ENCODE assay signal across 22 cellular contexts in the genomic region with DNA sequence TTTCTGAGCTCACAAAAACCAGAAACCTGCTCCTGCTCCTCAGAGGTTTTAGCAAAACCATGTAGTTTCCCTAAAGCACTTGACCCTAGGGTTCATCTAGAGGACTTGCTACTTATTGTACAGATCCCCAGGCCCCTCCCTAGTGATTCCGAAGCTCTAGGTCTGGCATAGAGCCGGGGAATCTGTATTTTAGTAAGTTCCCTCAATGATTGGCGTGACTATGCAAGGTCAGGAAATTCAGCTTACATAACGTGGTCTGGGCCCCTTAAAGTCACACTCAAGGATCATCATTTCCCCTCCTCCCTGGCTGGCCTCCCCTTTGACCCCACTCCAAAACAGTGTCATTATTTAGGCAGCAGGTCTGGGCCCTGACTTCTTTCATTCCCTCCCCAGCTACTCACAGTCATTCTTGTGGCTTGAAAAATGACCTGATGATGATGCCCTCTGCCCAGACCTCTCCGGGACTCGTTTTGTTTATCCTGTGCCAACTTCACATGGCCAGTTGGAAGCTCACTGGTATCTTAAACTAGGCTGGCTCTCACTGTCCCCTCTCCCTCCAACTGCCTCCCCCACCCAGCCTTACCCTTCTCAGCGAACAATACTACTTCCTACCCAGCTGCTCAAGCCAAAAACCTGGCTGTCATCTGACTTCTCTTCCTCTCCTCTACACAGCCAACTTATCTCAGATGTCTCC. TPM values are rescaled to one million over a fixed set of nuclear protein-coding genes. Genes with fewer than 3 reads are reported as not detected.
DNase-seq lines count a peak whose midpoint lies in the region; ATAC-seq and TF ChIP-seq lines count a peak whose summit lies in the region.
"Had no signal": no experiment of that assay in that cellular context is flagged by ENCODE, and none has a peak within 500 bp of the region (broad histone marks: within the 10 kb centered on the region; RNA-seq: fewer than 3 reads in every experiment).

No MANE protein-coding gene starts in this region.

- H3K4me3 ChIP-seq in NT2/D1 (ENCODE audit: insufficient read length, low read depth) = no peak overlapping the region
- H3K4me3 ChIP-seq in adrenal gland = no peak overlapping the region
- H3K4me3 ChIP-seq: ovary, SJSA1, smooth muscle cell had no signal

- H3K9me3 ChIP-seq in NT2/D1 (ENCODE audit: insufficient read depth, low read length) (no peaks in the 10 kb centered on the region), adrenal gland (replicated peaks in 1 of 3) (no peaks in the 10 kb centered on the region)
- H3K9me3 ChIP-seq: ovary, SJSA1 had no signal

- no peak overlapping the region for H3K4me3 Mint-ChIP-seq in activated T-cell treated with anti-CD3 and anti-CD28 coated beads, Interleukin-2, amount 50 U/mL, for 72 hours
- no peak overlapping the region for H3K4me3 Mint-ChIP-seq in stimulated activated memory B cell treated with anti-CD40 and anti-IgM and Interleukin-4, amounts not matched to agents 10 μg/mL and 1 μg/mL and 100 μg/mL, for 72 hours
- H3K4me3 Mint-ChIP-seq in activated CD8-positive, alpha-beta T cell treated with anti-CD3 and anti-CD28 coated beads for 36 hours = no peak overlapping the region
- H3K4me3 Mint-ChIP-seq: activated naive CD8-positive, alpha-beta T cell had no signal

- peaks cover 15% of the 10 kb centered on the region for H3K4me1 Mint-ChIP-seq in activated T-cell treated with anti-CD3 and anti-CD28 coated beads, Interleukin-2, amount 50 U/mL, for 72 hours (ENCODE audit: low read depth)
- peaks cover 40% of the 10 kb centered on the region for H3K4me1 Mint-ChIP-seq in stimulated activated memory B cell treated with anti-CD40 and anti-IgM and Interleukin-4, amounts not matched to agents 10 μg/mL and 1 μg/mL and 100 μg/mL, for 72 hours
- no peaks in the 10 kb centered on the region for H3K4me1 Mint-ChIP-seq in activated CD8-positive, alpha-beta T cell treated with anti-CD3 and anti-CD28 coated beads for 36 hours (ENCODE audit: low read depth)

- POLR2A ChIA-PET in activated CD8-positive, alpha-beta T cell treated with anti-CD3 and anti-CD28 coated beads for 36 hours (lab: Charles Lee) = interaction anchor here (0.7 kb wide), 2 partner anchors 46 to 336 kb away, joined by 3 read pairs; no protein-coding TSS in a partner anchor

- 55 to 61% (median 58%) methylated on average over 7 of the region's 7 CpGs for WGBS in adrenal gland, 4 donors

- H3K36me3 Mint-ChIP-seq in activated T-cell treated with anti-CD3 and anti-CD28 coated beads, Interleukin-2, amount 50 U/mL, for 72 hours (ENCODE audit: insufficient read depth in 2 of 2) = peaks cover 3 to 14% of the 10 kb centered on the region in 2 donors
- H3K36me3 Mint-ChIP-seq in stimulated activated memory B cell treated with anti-CD40 and anti-IgM and Interleukin-4, amounts not matched to agents 10 μg/mL and 1 μg/mL and 100 μg/mL, for 72 hours = peaks cover 45% of the 10 kb centered on the region
- H3K36me3 Mint-ChIP-seq in activated CD8-positive, alpha-beta T cell treated with anti-CD3 and anti-CD28 coated beads for 36 hours (ENCODE audit: low read depth) = peaks cover 8% of the 10 kb centered on the region

- CTCF ChIA-PET in activated CD8-positive, alpha-beta T cell treated with anti-CD3 and anti-CD28 coated beads for 36 hours (lab: Charles Lee) = interaction anchor here (1.0 to 1.2 kb wide), 2 partner anchors 12 to 21 kb away, joined by 3 read pairs; no protein-coding TSS in a partner anchor

- no peak for DNase-seq in activated T-cell treated with anti-CD3 and anti-CD28 coated beads, Interleukin-2, amount 50 U/mL, for 72 hours
- no peak for DNase-seq in activated T-cell treated with anti-CD3 and anti-CD28 coated beads, Interleukin-2, amount 50 U/mL, for 48 hours
- peak; percentile 3 for DNase-seq in NT2/D1 (ENCODE audit: low read depth, low spot score)
- no peak for DNase-seq in left lobe of liver (ENCODE audit: low spot score)
- DNase-seq in SHP77 (lab: John Stamatoyannopoulos, UW) = no peak
- no peak for DNase-seq in adrenal gland
- DNase-seq in activated CD8-positive, alpha-beta T cell treated with anti-CD3 and anti-CD28 coated beads for 36 hours = no peak
- DNase-seq: activated CD4-positive, alpha-beta T cell treated with anti-CD3 and anti-CD28 coated beads for 48 hours; brain microvascular endothelial cell; effector CD8-positive, alpha-beta T cell; hippocampal formation; kidney; midbrain; NCI-H187 treated with DMSO at 0.1 percent for 48 hours; NCI-H510A; ovary; T1000; trophoblast cell had no signal

- H3K27me3 ChIP-seq in NT2/D1 (ENCODE audit: insufficient read depth, insufficient read length) (no peaks in the 10 kb centered on the region), adrenal gland (no peaks in the 10 kb centered on the region)
- H3K27me3 ChIP-seq: brain microvascular endothelial cell, ovary, SJSA1 had no signal

- no peaks in the 10 kb centered on the region for H3K27me3 Mint-ChIP-seq in activated T-cell treated with anti-CD3 and anti-CD28 coated beads, Interleukin-2, amount 50 U/mL, for 72 hours (ENCODE audit: low read depth)
- H3K27me3 Mint-ChIP-seq in stimulated activated memory B cell treated with anti-CD40 and anti-IgM and Interleukin-4, amounts not matched to agents 10 μg/mL and 1 μg/mL and 100 μg/mL, for 72 hours = no peaks in the 10 kb centered on the region
- H3K27me3 Mint-ChIP-seq in activated CD8-positive, alpha-beta T cell treated with anti-CD3 and anti-CD28 coated beads for 36 hours = no peaks in the 10 kb centered on the region
- H3K27me3 Mint-ChIP-seq: activated naive CD8-positive, alpha-beta T cell had no signal

- H3K27ac ChIP-seq in adrenal gland = peak overlapping the region in 1 of 5 donors; percentile 4
- H3K27ac ChIP-seq: brain microvascular endothelial cell, ovary, SJSA1 had no signal

- no peak for TF ChIP-seq POLR2A in adrenal gland (IDR thresholded peaks at IDR 0.05)

- H3K36me3 ChIP-seq in NT2/D1 (ENCODE audit: insufficient read depth, insufficient read length, low read length) (peaks cover 19% of the 10 kb centered on the region), adrenal gland (replicated peaks in 1 of 2) (no peaks in the 10 kb centered on the region)
- H3K36me3 ChIP-seq: ovary had no signal

- H3K4me1 ChIP-seq in NT2/D1 (ENCODE audit: insufficient read depth, insufficient read length) (no peaks in the 10 kb centered on the region), adrenal gland (replicated peaks in 1 of 2) (peaks cover 11 to 16% of the 10 kb centered on the region in 2 donors)
- H3K4me1 ChIP-seq: SJSA1 had no signal

- H3K27ac Mint-ChIP-seq in activated T-cell treated with anti-CD3 and anti-CD28 coated beads, Interleukin-2, amount 50 U/mL, for 72 hours = peak overlapping the region; percentile 8
- H3K27ac Mint-ChIP-seq in stimulated activated memory B cell treated with anti-CD40 and anti-IgM and Interleukin-4, amounts not matched to agents 10 μg/mL and 1 μg/mL and 100 μg/mL, for 72 hours = peak overlapping the region; percentile 80
- H3K27ac Mint-ChIP-seq in activated CD8-positive, alpha-beta T cell treated with anti-CD3 and anti-CD28 coated beads for 36 hours = no peak overlapping the region
- H3K27ac Mint-ChIP-seq: activated naive CD8-positive, alpha-beta T cell had no signal

- intact Hi-C loops in adrenal gland (cut with DNase I) = no loop called here
- intact Hi-C loops in activated CD8-positive, alpha-beta T cell treated with anti-CD3 and anti-CD28 coated beads for 36 hours (cut with micrococcal nuclease) = no loop called here

- no peaks in the 10 kb centered on the region for H3K9me3 Mint-ChIP-seq in activated T-cell treated with anti-CD3 and anti-CD28 coated beads, Interleukin-2, amount 50 U/mL, for 72 hours
- no peaks in the 10 kb centered on the region for H3K9me3 Mint-ChIP-seq in stimulated activated memory B cell treated with anti-CD40 and anti-IgM and Interleukin-4, amounts not matched to agents 10 μg/mL and 1 μg/mL and 100 μg/mL, for 72 hours
- no peaks in the 10 kb centered on the region for H3K9me3 Mint-ChIP-seq in activated CD8-positive, alpha-beta T cell treated with anti-CD3 and anti-CD28 coated beads for 36 hours

- no peak overlapping the region for H3K9ac ChIP-seq in NT2/D1 (ENCODE audit: insufficient read length, low read depth)

- ATAC-seq in activated T-cell treated with anti-CD3 and anti-CD28 coated beads, Interleukin-2, amount 50 U/mL, for 72 hours (replicated peaks in 1 of 2) = no peak
- ATAC-seq in left lobe of liver = peak; percentile 64
- no peak for ATAC-seq in stimulated activated memory B cell treated with anti-CD40 and anti-IgM and Interleukin-4, amounts not matched to agents 10 μg/mL and 1 μg/mL and 100 μg/mL, for 72 hours
- no peak for ATAC-seq in activated CD8-positive, alpha-beta T cell treated with anti-CD3 and anti-CD28 coated beads for 36 hours

- no peak for TF ChIP-seq CTCF in adrenal gland (IDR thresholded peaks at IDR 0.05)
- no peak for TF ChIP-seq CTCF in activated CD8-positive, alpha-beta T cell treated with anti-CD3 and anti-CD28 coated beads for 36 hours (IDR thresholded peaks at IDR 0.05)

RNA-seq across cellular contexts. Expression of a gene that starts 35.9 kb away (rescaled TPM):
- total RNA-seq in activated T-cell treated with anti-CD3 and anti-CD28 coated beads, Interleukin-2, amount 50 U/mL, for 72 hours = 10 to 100 TPM; 57.4 to 61.7 TPM
- total RNA-seq in left lobe of liver (16.4 TPM), adrenal gland (10 to 100 TPM; 28.1 to 45.2 (median 34.9) TPM)
- 10 to 100 TPM in 2 of 3 donors, 1 to 10 TPM in 1; 7.8 to 32.1 (median 15.6) TPM for polyA plus RNA-seq in adrenal gland
- 10 to 100 TPM; 20.8 to 23.1 TPM for total RNA-seq in activated CD8-positive, alpha-beta T cell treated with anti-CD3 and anti-CD28 coated beads for 36 hours

RNA-seq across cellular contexts. Expression of a gene that starts 48.1 kb away (rescaled TPM):
- total RNA-seq in activated T-cell treated with anti-CD3 and anti-CD28 coated beads, Interleukin-2, amount 50 U/mL, for 72 hours = 10 to 100 TPM; 34.0 to 36.8 TPM
- total RNA-seq in left lobe of liver (22.0 TPM), adrenal gland (10 to 100 TPM; 33.8 to 99.2 (median 38.0) TPM)
- polyA plus RNA-seq in adrenal gland = 10 to 100 TPM; 11.7 to 53.8 (median 16.3) TPM
- 10 to 100 TPM; 37.8 to 40.4 TPM for total RNA-seq in activated CD8-positive, alpha-beta T cell treated with anti-CD3 and anti-CD28 coated beads for 36 hours
